ENCODE assay signal across 8 cellular contexts in the genomic region with DNA sequence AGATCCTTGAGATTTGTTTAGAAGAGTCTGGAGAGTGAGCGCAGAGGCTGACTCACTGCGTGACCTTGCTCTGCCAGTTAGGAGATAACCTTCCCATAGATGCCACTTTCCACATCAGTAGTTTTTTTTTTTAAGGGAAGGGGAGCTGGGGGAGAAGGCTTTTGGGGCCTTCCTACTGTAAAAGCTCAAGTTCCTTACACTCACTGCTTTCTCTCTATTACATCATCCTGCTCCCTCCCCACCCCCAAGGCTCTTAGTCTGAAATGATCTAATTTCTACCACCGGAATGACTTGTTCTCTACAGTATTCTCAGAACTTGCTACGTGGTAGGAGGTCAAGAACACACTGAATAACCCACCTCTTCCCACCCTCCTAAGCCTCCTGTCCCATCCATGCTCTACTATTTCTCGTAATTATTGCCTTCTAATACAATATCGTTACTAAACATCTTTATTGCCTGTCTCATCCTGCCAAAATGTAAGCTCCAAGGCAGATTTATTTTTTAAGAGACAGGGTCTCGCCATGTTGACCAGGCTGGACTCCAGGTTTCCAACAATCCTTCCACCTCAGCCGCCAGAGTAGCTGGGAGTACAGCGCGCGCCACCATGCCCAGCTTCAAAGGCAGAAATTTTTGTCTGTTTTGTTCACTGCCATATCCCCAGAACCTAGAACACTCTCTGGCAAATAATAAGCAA. TPM values are rescaled to one million over a fixed set of nuclear protein-coding genes. Genes with fewer than 3 reads are reported as not detected.
DNase-seq lines count a peak whose midpoint lies in the region; ATAC-seq and TF ChIP-seq lines count a peak whose summit lies in the region.

No MANE protein-coding gene starts in this region.

- BruUV-seq in Panc1 (replicated peaks; lab: Mats Ljungman, UMichigan) = TSS peak; percentile 76

- TF ChIP-seq CTCF in heart left ventricle (IDR thresholded peaks at IDR 0.05) = no peak
- TF ChIP-seq CTCF in Panc1 (IDR thresholded peaks at IDR 0.05) = no peak
- TF ChIP-seq CTCF in astrocyte of the spinal cord (IDR thresholded peaks at IDR 0.05; ENCODE audit: low read depth, low read length) = no peak
- no peak for TF ChIP-seq CTCF in lower lobe of right lung (IDR thresholded peaks at IDR 0.05)

- H3K4me1 ChIP-seq in heart left ventricle (peaks cover 2 to 38% (median 22%) of the 10 kb centered on the region in 12 donors), Panc1 (ENCODE audit: control insufficient read depth, insufficient read depth, low read length) (peaks cover 8% of the 10 kb centered on the region; the same call in 1 of the 2 replicates), lower lobe of right lung (peaks cover 22% of the 10 kb centered on the region), subcutaneous abdominal adipose tissue (ENCODE audit: control insufficient read depth in 5 of 5, insufficient read depth in 5 of 5, low read length in 5 of 5) (peaks cover 4 to 26% (median 24%) of the 10 kb centered on the region in 5 donors)

- WGBS in heart left ventricle, 4 donors = 23 to 35% (median 29%) methylated on average over 11 of the region's 11 CpGs

- POLR2A ChIA-PET in Panc1 (lab: Charles Lee) = interaction anchor here (0.6 kb wide), 2 partner anchors 53 to 106 kb away, joined by 3 read pairs; no protein-coding TSS in a partner anchor

- H3K27ac ChIP-seq in heart left ventricle = peak overlapping the region in 10 of 12 donors; percentile 43 to 98 (median 94)
- H3K27ac ChIP-seq in Panc1 (ENCODE audit: low read length) = peak overlapping the region; percentile 96
- H3K27ac ChIP-seq in lower lobe of right lung = peak overlapping the region; percentile 97
- H3K27ac ChIP-seq in subcutaneous abdominal adipose tissue (ENCODE audit: low read depth, low read length) = peak overlapping the region; percentile 92

- no peak for TF ChIP-seq POLR2A in heart left ventricle (IDR thresholded peaks at IDR 0.05)

- H3K36me3 ChIP-seq in heart left ventricle (peaks cover 0 to 18% (median 4%) of the 10 kb centered on the region in 9 donors), Panc1 (ENCODE audit: control insufficient read depth, insufficient read depth, low read length) (peaks cover 3% of the 10 kb centered on the region; the same call in 1 of the 2 replicates), lower lobe of right lung (peaks cover 20% of the 10 kb centered on the region), subcutaneous abdominal adipose tissue (ENCODE audit: control insufficient read depth in 5 of 5, insufficient read depth in 5 of 5, low read length in 5 of 5) (peaks cover 0 to 12% (median 8%) of the 10 kb centered on the region in 5 donors)

- H3K27me3 ChIP-seq in heart left ventricle (no peaks in the 10 kb centered on the region), Panc1 (ENCODE audit: control insufficient read depth, insufficient read depth, low read length) (no peaks in the 10 kb centered on the region), lower lobe of right lung (ENCODE audit: low read depth) (no peaks in the 10 kb centered on the region), subcutaneous abdominal adipose tissue (ENCODE audit: control insufficient read depth in 5 of 5, insufficient read depth in 4 of 5, low read length in 5 of 5) (no peaks in the 10 kb centered on the region)

- H3K9ac ChIP-seq in subcutaneous abdominal adipose tissue (ENCODE audit: low read length in 5 of 5) = peak overlapping the region; percentile 75 to 95 (median 93)

- H3K4me3 ChIP-seq in heart left ventricle (peak overlapping the region; percentile 73 to 99 (median 88)), Panc1 (ENCODE audit: low read depth in 2 of 2, low read length in 2 of 2) (peak overlapping the region; percentile 96 to 98), astrocyte of the spinal cord (ENCODE audit: low read depth, low read length) (peak overlapping the region; percentile 98), lower lobe of right lung (peak overlapping the region; percentile 98), subcutaneous abdominal adipose tissue (ENCODE audit: low read depth in 1 of 5, low read length in 5 of 5) (peak overlapping the region; percentile 88 to 96 (median 92))

- ATAC-seq in heart left ventricle = no peak
- ATAC-seq in Right ventricle myocardium superior (ENCODE audit: poor library complexity) = no peak
- ATAC-seq in Panc1 = no peak
- ATAC-seq in lower lobe of right lung = no peak
- ATAC-seq in GM18502 (IDR thresholded peaks at IDR 0.05; ENCODE audit: poor library complexity, unreplicated experiment) = no peak
- ATAC-seq in HG02763 (IDR thresholded peaks at IDR 0.05; ENCODE audit: unreplicated experiment) = no peak

- DNase-seq in heart left ventricle (no peak), Right ventricle myocardium superior (no peak), Panc1 (ENCODE audit: low read depth, low spot score) (peak; percentile 43), astrocyte of the spinal cord (ENCODE audit: low read depth, low spot score) (peak; percentile 89), lower lobe of right lung (no peak)

- intact Hi-C loops in heart left ventricle (cut with DNase I) (no loop called here), Right ventricle myocardium superior (cut with DNase I) (no loop called here), Panc1 (cut with micrococcal nuclease; ENCODE audit: unreplicated experiment) (no loop called here), lower lobe of right lung (cut with DNase I) (no loop called here)

- H3K9me3 ChIP-seq in heart left ventricle (no peaks in the 10 kb centered on the region), Panc1 (ENCODE audit: control insufficient read depth, insufficient read depth, low read depth, low read length) (no peaks in the 10 kb centered on the region), lower lobe of right lung (no peaks in the 10 kb centered on the region), subcutaneous abdominal adipose tissue (ENCODE audit: control insufficient read depth in 5 of 5, low read length in 5 of 5) (no peaks in the 10 kb centered on the region)

- CTCF ChIA-PET in Panc1 (lab: Charles Lee) = interaction anchor here (0.6 kb wide), 1 partner anchor 9 kb away, joined by 6 read pairs; no protein-coding TSS in a partner anchor

- in situ Hi-C loops in Panc1 (cut with HindIII; ENCODE audit: low pct_unique_long_range_greater_than_20kb, low sequenced_read_pairs) (no loop called here), astrocyte of the spinal cord (cut with HindIII; ENCODE audit: low sequenced_read_pairs) (no loop called here)

RNA-seq across cellular contexts. Expression of gene LONP1, which starts 1.2 kb away (rescaled TPM):
- 100 to 1,000 TPM in 2 of 9 donors, 10 to 100 TPM in 7; 61.2 to 108 (median 88.6) TPM for total RNA-seq in heart left ventricle
- polyA plus RNA-seq in heart left ventricle = 100 to 1,000 TPM in 1 of 2 donors, 10 to 100 TPM in 1; 97.6 to 123 TPM
- total RNA-seq in Right ventricle myocardium superior = 98.8 TPM
- total RNA-seq in Panc1 (2021; ENCODE audit: unreplicated experiment) = 93.0 TPM
- polyA plus RNA-seq in Panc1 (2012; ENCODE audit: insufficient read length) = 250 TPM
- total RNA-seq in lower lobe of right lung = 65.3 TPM

RNA-seq across cellular contexts. Expression of gene CATSPERD, which starts 1.7 kb away (rescaled TPM):
- total RNA-seq in heart left ventricle (not detected), Right ventricle myocardium superior (not detected), Panc1 (2021; ENCODE audit: unreplicated experiment) (0.08 TPM), lower lobe of right lung (6.4 TPM)
- polyA plus RNA-seq in heart left ventricle = not detected
- polyA plus RNA-seq in Panc1 (2012; ENCODE audit: insufficient read length) = not detected

RNA-seq across cellular contexts. Expression of gene RPL36, which starts 28.6 kb away (rescaled TPM):
- total RNA-seq in heart left ventricle = 100 to 1,000 TPM; 255 to 475 (median 365) TPM
- polyA plus RNA-seq in heart left ventricle = 100 to 1,000 TPM; 851 to 981 TPM
- 367 TPM for total RNA-seq in Right ventricle myocardium superior
- 465 TPM for total RNA-seq in Panc1 (2021; ENCODE audit: unreplicated experiment)
- polyA plus RNA-seq in Panc1 (2012; ENCODE audit: insufficient read length) = 1,138 TPM
- total RNA-seq in lower lobe of right lung = 566 TPM

RNA-seq across cellular contexts. Expression of gene HSD11B1L, which starts 37.9 kb away (rescaled TPM):
- 10 to 100 TPM in 2 of 9 donors, 1 to 10 TPM in 7; 3.7 to 14.4 (median 5.2) TPM for total RNA-seq in heart left ventricle
- polyA plus RNA-seq in heart left ventricle = 1 to 10 TPM; 5.4 to 6.6 TPM
- 3.5 TPM for total RNA-seq in Right ventricle myocardium superior
- 6.0 TPM for total RNA-seq in Panc1 (2021; ENCODE audit: unreplicated experiment)
- 15.9 TPM for polyA plus RNA-seq in Panc1 (2012; ENCODE audit: insufficient read length)
- total RNA-seq in lower lobe of right lung = 8.6 TPM

RNA-seq across cellular contexts. Expression of gene MICOS13, which starts 38.4 kb away (rescaled TPM):
- total RNA-seq in heart left ventricle (100 to 1,000 TPM; 103 to 149 (median 123) TPM), Right ventricle myocardium superior (165 TPM), Panc1 (2021; ENCODE audit: unreplicated experiment) (93.5 TPM), lower lobe of right lung (42.7 TPM)
- 100 to 1,000 TPM; 178 to 435 TPM for polyA plus RNA-seq in heart left ventricle
- 148 TPM for polyA plus RNA-seq in Panc1 (2012; ENCODE audit: insufficient read length)

Comparison
In these comparisons a context has a peak if more than half of its experiments do, and no peak if none do; other contexts are left out.
1. DNase-seq: peak in Panc1 (single experiment) and astrocyte of the spinal cord (single experiment); none in heart left ventricle (0 of 5), Right ventricle myocardium superior (single experiment) and lower lobe of right lung (single experiment).
2. Peak in every context shown above with its lines, with median percentiles within 50 percentile points of each other: H3K27ac ChIP-seq and H3K4me3 ChIP-seq.